In the genomic region with DNA sequence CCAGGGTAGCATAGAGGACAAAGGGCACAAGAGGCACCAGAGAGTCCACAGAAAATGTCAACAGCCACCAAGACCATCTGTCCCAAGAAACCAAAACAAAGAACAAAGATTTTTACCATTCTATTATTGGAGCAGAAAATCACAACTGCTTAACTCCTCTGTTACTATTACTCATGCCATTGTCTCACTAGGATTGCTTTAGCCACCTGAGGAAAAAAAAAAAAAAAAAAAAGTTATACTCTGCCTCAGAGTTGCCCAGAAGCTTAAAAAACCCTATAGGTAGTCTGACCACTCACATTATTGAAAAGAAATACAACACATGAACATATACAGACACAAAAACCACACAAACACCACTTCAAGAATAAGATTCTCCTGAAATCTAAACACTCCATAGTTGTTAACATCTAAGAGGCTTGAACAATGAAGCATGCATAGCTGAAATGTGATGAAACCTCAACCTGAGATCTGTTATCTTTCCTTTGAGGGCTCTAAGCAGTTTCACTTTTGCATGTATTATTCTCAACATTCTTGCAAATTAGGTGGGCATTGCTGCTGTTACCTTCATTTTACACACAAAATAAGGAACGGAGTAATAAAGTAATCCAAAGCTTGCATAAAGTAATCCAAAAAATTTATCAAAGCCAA, we compare ENCODE assay signal across 16 cellular contexts.
A peak's percentile ranks its signal among the peaks of the same experiment; 100 is the strongest.
DNase-seq lines count a peak whose midpoint lies in the region; ATAC-seq lines count a peak whose summit lies in the region.
"Had no signal": no experiment of that assay in that cellular context is flagged by ENCODE, and none has a peak within 500 bp of the region (broad histone marks: within the 10 kb centered on the region; RNA-seq: fewer than 3 reads in every experiment).

No MANE protein-coding gene starts in this region.

- peaks cover 11% of the 10 kb centered on the region for H3K4me1 Mint-ChIP-seq in activated CD8-positive, alpha-beta memory T cell treated with anti-CD3 and anti-CD28 coated beads, Interleukin-2, amount 10 ng/mL, durations not matched to agents 7 days and 5 days
- peaks cover 9% of the 10 kb centered on the region for H3K4me1 Mint-ChIP-seq in activated T-helper 1 cell treated with anti-CD3 and anti-CD28 coated beads, Interleukin-12 subunit alpha, Interleukin-12 subunit beta, Interleukin-2, Interleukin-4 antibody, amounts not matched to agents 30 ng/mL and 10 ng/mL and 1 ng/mL, durations not matched to agents 14 hours and 24 hours and 36 hours (ENCODE audit: low read depth)
- peaks cover 31 to 60% (median 49%) of the 10 kb centered on the region in 4 donors for H3K4me1 Mint-ChIP-seq in naive thymus-derived CD8-positive, alpha-beta T cell
- H3K4me1 Mint-ChIP-seq: CD14-positive monocyte had no signal

- no peak for DNase-seq in activated CD8-positive, alpha-beta memory T cell treated with anti-CD3 and anti-CD28 coated beads, Interleukin-2, amount 10 ng/mL, durations not matched to agents 7 days and 5 days
- DNase-seq in activated CD8-positive, alpha-beta memory T cell treated with anti-CD3 and anti-CD28 coated beads for 24 hours, result no peak
- no peak for DNase-seq in activated T-helper 1 cell treated with anti-CD3 and anti-CD28 coated beads, Interleukin-12 subunit alpha, Interleukin-12 subunit beta, Interleukin-2, Interleukin-4 antibody, amounts not matched to agents 30 ng/mL and 10 ng/mL and 1 ng/mL, durations not matched to agents 14 hours and 24 hours and 36 hours (ENCODE audit: low spot score)
- DNase-seq in naive thymus-derived CD8-positive, alpha-beta T cell, result peak in 3 of 10 donors; percentile 27 to 58 (median 56)
- DNase-seq in DMS114 treated with DMSO at 0.1 percent for 48 hours (lab: John Stamatoyannopoulos, UW; ENCODE audit: unreplicated experiment), result no peak
- no peak for DNase-seq in NCI-H69 (lab: John Stamatoyannopoulos, UW)
- DNase-seq: activated CD4-positive, alpha-beta T cell treated with anti-CD3 and anti-CD28 coated beads, Interleukin-2, amount 50 U/mL, for 1 hour; DND-41; heart left ventricle; KBM-7; left ventricle myocardium inferior; MV-4-11; NCI-H2029 had no signal

- CTCF ChIA-PET in activated CD8-positive, alpha-beta memory T cell treated with anti-CD3 and anti-CD28 coated beads, Interleukin-2, amount 10 ng/mL, durations not matched to agents 7 days and 5 days (lab: Charles Lee), result no interaction called here

- peak; percentile 55 for ATAC-seq in activated CD8-positive, alpha-beta memory T cell treated with anti-CD3 and anti-CD28 coated beads, Interleukin-2, amount 10 ng/mL, durations not matched to agents 7 days and 5 days
- ATAC-seq in GM19324 (IDR thresholded peaks at IDR 0.05; ENCODE audit: low FRiP score, unreplicated experiment) (peak; percentile 48), GM21526 (IDR thresholded peaks at IDR 0.05; ENCODE audit: low FRiP score, unreplicated experiment) (no peak)
- ATAC-seq in naive thymus-derived CD8-positive, alpha-beta T cell, result peak; percentile 91 to 96
- ATAC-seq: heart left ventricle had no signal

- POLR2A ChIA-PET in naive thymus-derived CD8-positive, alpha-beta T cell (lab: Charles Lee), result interaction anchor here (0.7 to 1.0 kb wide), 2 partner anchors 19 to 346 kb away, joined by 4 to 6 read pairs; no protein-coding TSS in a partner anchor

- H3K4me3 Mint-ChIP-seq in activated CD8-positive, alpha-beta memory T cell treated with anti-CD3 and anti-CD28 coated beads, Interleukin-2, amount 10 ng/mL, durations not matched to agents 7 days and 5 days, result no peak overlapping the region
- peak overlapping the region; percentile 25 for H3K4me3 Mint-ChIP-seq in activated T-helper 1 cell treated with anti-CD3 and anti-CD28 coated beads, Interleukin-12 subunit alpha, Interleukin-12 subunit beta, Interleukin-2, Interleukin-4 antibody, amounts not matched to agents 30 ng/mL and 10 ng/mL and 1 ng/mL, durations not matched to agents 14 hours and 24 hours and 36 hours
- peak overlapping the region; percentile 54 to 83 (median 70) for H3K4me3 Mint-ChIP-seq in naive thymus-derived CD8-positive, alpha-beta T cell
- H3K4me3 Mint-ChIP-seq: CD14-positive monocyte had no signal

- H3K36me3 Mint-ChIP-seq in activated CD8-positive, alpha-beta memory T cell treated with anti-CD3 and anti-CD28 coated beads, Interleukin-2, amount 10 ng/mL, durations not matched to agents 7 days and 5 days, result no peaks in the 10 kb centered on the region
- peaks cover 1% of the 10 kb centered on the region for H3K36me3 Mint-ChIP-seq in activated T-helper 1 cell treated with anti-CD3 and anti-CD28 coated beads, Interleukin-12 subunit alpha, Interleukin-12 subunit beta, Interleukin-2, Interleukin-4 antibody, amounts not matched to agents 30 ng/mL and 10 ng/mL and 1 ng/mL, durations not matched to agents 14 hours and 24 hours and 36 hours (ENCODE audit: low read depth)
- no peaks in the 10 kb centered on the region for H3K36me3 Mint-ChIP-seq in naive thymus-derived CD8-positive, alpha-beta T cell
- H3K36me3 Mint-ChIP-seq: CD14-positive monocyte had no signal

- intact Hi-C loops in activated T-helper 1 cell treated with anti-CD3 and anti-CD28 coated beads, Interleukin-12 subunit alpha, Interleukin-12 subunit beta, Interleukin-2, Interleukin-4 antibody, amounts not matched to agents 30 ng/mL and 10 ng/mL and 1 ng/mL, durations not matched to agents 14 hours and 24 hours and 36 hours (cut with micrococcal nuclease), result loop anchor here (10.0 kb wide), 1 partner anchor 756 kb away; the partner anchor contains the start of gene CFAP91

- H3K27ac Mint-ChIP-seq in activated CD8-positive, alpha-beta memory T cell treated with anti-CD3 and anti-CD28 coated beads, Interleukin-2, amount 10 ng/mL, durations not matched to agents 7 days and 5 days, result no peak overlapping the region
- no peak overlapping the region for H3K27ac Mint-ChIP-seq in activated T-helper 1 cell treated with anti-CD3 and anti-CD28 coated beads, Interleukin-12 subunit alpha, Interleukin-12 subunit beta, Interleukin-2, Interleukin-4 antibody, amounts not matched to agents 30 ng/mL and 10 ng/mL and 1 ng/mL, durations not matched to agents 14 hours and 24 hours and 36 hours
- peak overlapping the region; percentile 1 to 93 (median 78) for H3K27ac Mint-ChIP-seq in naive thymus-derived CD8-positive, alpha-beta T cell
- H3K27ac Mint-ChIP-seq: CD14-positive monocyte had no signal

- H3K9me3 Mint-ChIP-seq in activated CD8-positive, alpha-beta memory T cell treated with anti-CD3 and anti-CD28 coated beads, Interleukin-2, amount 10 ng/mL, durations not matched to agents 7 days and 5 days (ENCODE audit: low read depth), result peaks cover 6% of the 10 kb centered on the region
- H3K9me3 Mint-ChIP-seq in activated T-helper 1 cell treated with anti-CD3 and anti-CD28 coated beads, Interleukin-12 subunit alpha, Interleukin-12 subunit beta, Interleukin-2, Interleukin-4 antibody, amounts not matched to agents 30 ng/mL and 10 ng/mL and 1 ng/mL, durations not matched to agents 14 hours and 24 hours and 36 hours, result no peaks in the 10 kb centered on the region
- no peaks in the 10 kb centered on the region for H3K9me3 Mint-ChIP-seq in naive thymus-derived CD8-positive, alpha-beta T cell

- peaks cover 12% of the 10 kb centered on the region for H3K27me3 Mint-ChIP-seq in activated CD8-positive, alpha-beta memory T cell treated with anti-CD3 and anti-CD28 coated beads, Interleukin-2, amount 10 ng/mL, durations not matched to agents 7 days and 5 days
- H3K27me3 Mint-ChIP-seq in activated T-helper 1 cell treated with anti-CD3 and anti-CD28 coated beads, Interleukin-12 subunit alpha, Interleukin-12 subunit beta, Interleukin-2, Interleukin-4 antibody, amounts not matched to agents 30 ng/mL and 10 ng/mL and 1 ng/mL, durations not matched to agents 14 hours and 24 hours and 36 hours (ENCODE audit: insufficient read depth), result peaks cover 3% of the 10 kb centered on the region
- H3K27me3 Mint-ChIP-seq in naive thymus-derived CD8-positive, alpha-beta T cell, result no peaks in the 10 kb centered on the region

Comparison
In these comparisons a context has a peak if more than half of its experiments do, and no peak if none do; other contexts are left out.
1. H3K27ac Mint-ChIP-seq: peak in naive thymus-derived CD8-positive, alpha-beta T cell (10 of 10); none in activated CD8-positive, alpha-beta memory T cell treated with anti-CD3 and anti-CD28 coated beads, Interleukin-2, amount 10 ng/mL, durations not matched to agents 7 days and 5 days (single experiment) and activated T-helper 1 cell treated with anti-CD3 and anti-CD28 coated beads, Interleukin-12 subunit alpha, Interleukin-12 subunit beta, Interleukin-2, Interleukin-4 antibody, amounts not matched to agents 30 ng/mL and 10 ng/mL and 1 ng/mL, durations not matched to agents 14 hours and 24 hours and 36 hours (single experiment).